ENCODE assay signal across 1 cellular context in genomic region chr7:116512524-116513188, GRCh38.
TF ChIP-seq lines count a peak whose summit lies in the region.

No MANE protein-coding gene starts in this region.

TF ChIP-seq in HepG2, 621 proteins besides CTCF, POLR2A, EP300 and RAD21:
- TF ChIP-seq ZBTB20 (CRISPR knock-in tag; IDR thresholded peaks at IDR 0.05; ENCODE audit: borderline replicate concordance, low read depth) (no peak), ZNF629 (CRISPR knock-in tag; conservative IDR thresholded peaks at IDR 0.05) (peak; percentile 50; the same call in 1 of the 2 replicates)
TF ChIP-seq in HepG2: peak in this region for 1.
